In the genomic region with DNA sequence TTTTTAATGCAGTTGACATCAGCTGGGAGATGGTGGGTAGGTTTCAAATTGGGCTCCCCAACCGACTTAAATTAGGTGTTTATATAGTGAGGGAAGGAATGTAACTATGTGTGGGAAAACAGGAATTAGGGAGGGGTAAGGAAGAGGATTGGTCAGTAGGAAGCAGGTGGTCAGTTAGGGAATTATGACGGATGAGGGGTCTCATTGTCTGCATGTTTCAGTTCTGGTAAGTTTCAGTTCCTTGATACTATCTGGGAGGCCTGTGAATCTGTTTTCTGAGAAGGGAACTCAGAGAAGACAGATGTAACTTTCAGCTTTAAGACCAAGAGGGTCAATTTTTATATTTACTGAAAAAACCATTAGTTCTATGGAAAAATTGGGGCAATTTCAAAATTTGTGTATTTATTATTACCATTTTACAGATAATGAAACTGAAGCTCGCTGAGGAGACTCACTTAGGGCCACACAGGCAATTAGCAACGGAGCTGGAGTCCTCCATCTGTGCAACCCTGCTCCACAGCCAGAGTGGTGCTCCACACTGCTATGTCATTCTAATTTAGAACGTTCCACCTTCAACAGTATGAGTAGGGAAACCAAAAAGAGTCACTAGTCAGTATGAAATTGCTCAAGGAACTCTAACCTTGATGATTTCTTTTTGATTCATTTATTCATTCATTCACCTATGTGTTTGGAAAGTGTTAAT, we compare ENCODE assay signal across 16 cellular contexts. TPM values are rescaled to one million over a fixed set of nuclear protein-coding genes. Genes with fewer than 3 reads are reported as not detected.
DNase-seq lines count a peak whose midpoint lies in the region; ATAC-seq and TF ChIP-seq lines count a peak whose summit lies in the region.
"Had no signal": no experiment of that assay in that cellular context is flagged by ENCODE, and none has a peak within 500 bp of the region (broad histone marks: within the 10 kb centered on the region; RNA-seq: fewer than 3 reads in every experiment).

No MANE protein-coding gene starts in this region.

- H3K36me3 ChIP-seq in breast epithelium (no peaks in the 10 kb centered on the region), A673 (ENCODE audit: insufficient read depth, low read length, poor library complexity, severe bottlenecking) (no peaks in the 10 kb centered on the region), WERI-Rb-1 (no peaks in the 10 kb centered on the region)
- H3K36me3 ChIP-seq: heart right ventricle, pancreas had no signal

- DNase-seq in MCF 10A (ENCODE audit: unreplicated experiment) (no peak), breast epithelium (ENCODE audit: low spot score in 2 of 2) (no peak), NCI-H1930 (lab: John Stamatoyannopoulos, UW) (no peak), A673 (ENCODE audit: low spot score) (no peak), WERI-Rb-1 (no peak), NCI-H1092 treated with DMSO at 0.1 percent for 48 hours (lab: John Stamatoyannopoulos, UW) (no peak)
- DNase-seq: heart right ventricle, NCI-H1048, NCI-H446, pancreas, testis had no signal

- H3K4me1 Mint-ChIP-seq in MCF 10A (ENCODE audit: insufficient read depth, unreplicated experiment) = peaks cover 8% of the 10 kb centered on the region

- intact Hi-C loops in MCF 10A (cut with micrococcal nuclease) = no loop called here
- intact Hi-C loops in breast epithelium (cut with DNase I; ENCODE audit: low total_unique reads) = no loop called here
- intact Hi-C loops in A673 (cut with micrococcal nuclease; ENCODE audit: unreplicated experiment) = no loop called here

- H3K4me1 ChIP-seq in breast epithelium = no peaks in the 10 kb centered on the region
- H3K4me1 ChIP-seq in A673 (ENCODE audit: insufficient read depth, low read length, poor library complexity, severe bottlenecking) = no peaks in the 10 kb centered on the region
- H3K4me1 ChIP-seq: pancreas, testis had no signal

- no peak for TF ChIP-seq POLR2A in breast epithelium (IDR thresholded peaks at IDR 0.05)

- H3K4me3 ChIP-seq in breast epithelium (no peak overlapping the region), A673 (ENCODE audit: low read depth, low read length, poor library complexity, severe bottlenecking) (no peak overlapping the region), WERI-Rb-1 (ENCODE audit: low read depth, low read length) (no peak overlapping the region)
- H3K4me3 ChIP-seq: heart right ventricle, pancreas, testis had no signal

- POLR2A ChIA-PET in MCF 10A (lab: Yijun Ruan, JAX) = no interaction called here
- POLR2A ChIA-PET in A673 (lab: Charles Lee; ENCODE audit: low non-redundant PET) = no interaction called here

- H3K27ac ChIP-seq in breast epithelium (no peak overlapping the region), A673 (ENCODE audit: low read depth, low read length, poor library complexity, severe bottlenecking) (no peak overlapping the region), WERI-Rb-1 (no peak overlapping the region)
- H3K27ac ChIP-seq: epithelial cell of prostate, heart right ventricle, pancreas, testis had no signal

- peaks cover 7% of the 10 kb centered on the region for H3K9me3 Mint-ChIP-seq in MCF 10A (ENCODE audit: unreplicated experiment)

- H3K27me3 ChIP-seq in breast epithelium (no peaks in the 10 kb centered on the region), A673 (replicated peaks; ENCODE audit: insufficient read depth, low read depth, low read length, poor library complexity) (no peaks in the 10 kb centered on the region), WERI-Rb-1 (ENCODE audit: insufficient read depth, low read depth, severe bottlenecking) (no peaks in the 10 kb centered on the region)
- H3K27me3 ChIP-seq: heart right ventricle, pancreas, testis had no signal

- H3K4me3 Mint-ChIP-seq in MCF 10A (ENCODE audit: unreplicated experiment) = no peak overlapping the region

- TF ChIP-seq CTCF in MCF 10A (IDR thresholded peaks at IDR 0.05; ENCODE audit: unreplicated experiment) (no peak), breast epithelium (IDR thresholded peaks at IDR 0.05) (no peak), A673 (conservative IDR thresholded peaks at IDR 0.05; ENCODE audit: low read depth, low read length) (no peak), WERI-Rb-1 (IDR thresholded peaks at IDR 0.05; ENCODE audit: low read depth, low read length) (no peak)

- no TSS peak for BruUV-seq in MCF 10A (replicated peaks; lab: Mats Ljungman, UMichigan)
- no TSS peak for BruUV-seq in A673 (replicated peaks; lab: Mats Ljungman, UMichigan)

- peak overlapping the region; percentile 53 for H3K27ac Mint-ChIP-seq in MCF 10A (ENCODE audit: low read depth, unreplicated experiment)

- CTCF ChIA-PET in MCF 10A (lab: Yijun Ruan, JAX) (interaction anchor here (0.6 to 1.7 kb wide), 2 partner anchors 24 to 1052 kb away, joined by 3 to 5 read pairs; no protein-coding TSS in a partner anchor), A673 (lab: Charles Lee) (no interaction called here)

- no peaks in the 10 kb centered on the region for H3K36me3 Mint-ChIP-seq in MCF 10A (ENCODE audit: insufficient read depth, unreplicated experiment)

- H3K27me3 Mint-ChIP-seq in MCF 10A (ENCODE audit: insufficient read depth, unreplicated experiment) = no peaks in the 10 kb centered on the region

- peaks cover 0 to 4% of the 10 kb centered on the region in 2 donors for H3K9me3 ChIP-seq in breast epithelium
- no peaks in the 10 kb centered on the region for H3K9me3 ChIP-seq in A673 (ENCODE audit: low read depth, low read length, poor library complexity, severe bottlenecking)
- no peaks in the 10 kb centered on the region for H3K9me3 ChIP-seq in WERI-Rb-1 (ENCODE audit: severe bottlenecking)
- H3K9me3 ChIP-seq: pancreas, testis had no signal

- ATAC-seq in GM21825 (IDR thresholded peaks at IDR 0.05; ENCODE audit: unreplicated experiment) = peak; percentile 76
- peak; percentile 49 for ATAC-seq in HG03442 (IDR thresholded peaks at IDR 0.05; ENCODE audit: unreplicated experiment)
- ATAC-seq: heart right ventricle, pancreas had no signal

RNA-seq across cellular contexts. Expression of gene CCDC195, which starts 36.0 kb away (rescaled TPM):
- not detected in 2 replicates for total RNA-seq in MCF 10A (2022)
- not detected for total RNA-seq in breast epithelium
- not detected in 2 replicates for total RNA-seq in A673 (2021)
- total RNA-seq: A172, chondrocyte, heart right ventricle, pancreas, testis had no signal
